ENCODE assay signal across 2 cellular contexts in genomic region chr19:15423130-15423529, GRCh38.
TF ChIP-seq lines count a peak whose summit lies in the region.

No MANE protein-coding gene starts in this region.

TF ChIP-seq in K562, 482 proteins besides CTCF, POLR2A, EP300 and RAD21:
- 0 out of 2 replicates have a peak, but pooled peaks have one; percentile 24 for TF ChIP-seq RBFOX2 (IDR thresholded peaks at IDR 0.05; ENCODE audit: low read depth, low read length)
- TF ChIP-seq PHB (CRISPR knock-in tag; IDR thresholded peaks at IDR 0.05), result no peak

TF ChIP-seq in SK-N-SH treated with all-trans-retinoic acid at 6 μM for 48 hours, 23 proteins besides CTCF, POLR2A, EP300 and RAD21:
- no peak for TF ChIP-seq TOX (CRISPR knock-in tag; IDR thresholded peaks at IDR 0.05; ENCODE audit: borderline replicate concordance)
- no peak for TF ChIP-seq TCF4 (CRISPR knock-in tag; IDR thresholded peaks at IDR 0.05; ENCODE audit: borderline replicate concordance)
- TF ChIP-seq ZNF565 (CRISPR knock-in tag; conservative IDR thresholded peaks at IDR 0.05; ENCODE audit: low read depth), result no peak
- no peak for TF ChIP-seq TSHZ2 (CRISPR knock-in tag; IDR thresholded peaks at IDR 0.05)
- no peak for TF ChIP-seq ESRRG (CRISPR knock-in tag; IDR thresholded peaks at IDR 0.05)
- TF ChIP-seq ZNF70 (CRISPR knock-in tag; IDR thresholded peaks at IDR 0.05), result no peak
- no peak for TF ChIP-seq ZC3H10 (CRISPR knock-in tag; IDR thresholded peaks at IDR 0.05)
- TF ChIP-seq ZFP3 (CRISPR knock-in tag; IDR thresholded peaks at IDR 0.05), result no peak
- TF ChIP-seq ARNTL (CRISPR knock-in tag; IDR thresholded peaks at IDR 0.05; ENCODE audit: borderline replicate concordance, low read depth), result no peak
- TF ChIP-seq ISL1 (CRISPR knock-in tag; IDR thresholded peaks at IDR 0.05), result no peak
- TF ChIP-seq SNAI2 (CRISPR knock-in tag; IDR thresholded peaks at IDR 0.05), result no peak
- TF ChIP-seq PATZ1 (CRISPR knock-in tag; IDR thresholded peaks at IDR 0.05; ENCODE audit: borderline replicate concordance), result no peak
- TF ChIP-seq CSDC2 (CRISPR knock-in tag; IDR thresholded peaks at IDR 0.05), result no peak
- no peak for TF ChIP-seq CSRNP3 (CRISPR knock-in tag; IDR thresholded peaks at IDR 0.05)
- no peak for TF ChIP-seq POU6F1 (CRISPR knock-in tag; IDR thresholded peaks at IDR 0.05; ENCODE audit: borderline replicate concordance, low read depth)
- no peak for TF ChIP-seq RARB (CRISPR knock-in tag; IDR thresholded peaks at IDR 0.05)
TF ChIP-seq in SK-N-SH treated with all-trans-retinoic acid at 6 μM for 48 hours: peak in this region for 0.
